In genomic region chr3:42970976-42971772, GRCh38 we compare ENCODE assay signal across 7 cellular contexts. TPM values are rescaled to one million over a fixed set of nuclear protein-coding genes. Genes with fewer than 3 reads are reported as not detected.
"Had no signal": no experiment of that assay in that cellular context is flagged by ENCODE, and none has a peak within 500 bp of the region (broad histone marks: within the 10 kb centered on the region; RNA-seq: fewer than 3 reads in every experiment).

No MANE protein-coding gene starts in this region.

- H3K27ac ChIP-seq: HL-60 had no signal

- H3K4me3 ChIP-seq: K562 had no signal

- ATAC-seq: K562 had no signal

- DNase-seq: IMR-90, KBM-7 had no signal

- FAIRE-seq: HTR-8/SVneo, K562 had no signal

RNA-seq across cellular contexts. Expression of gene GASK1A, which starts 7.9 kb away (rescaled TPM):
- total RNA-seq: HT1080 had no signal
- polyA plus RNA-seq: IgD-negative memory B cell had no signal
